Comparison of ENCODE assay signal across 10 cellular contexts in genomic region chr10:65802391-65802790, GRCh38.
"Had no signal": no experiment of that assay in that cellular context is flagged by ENCODE, and none has a peak within 500 bp of the region (broad histone marks: within the 10 kb centered on the region; RNA-seq: fewer than 3 reads in every experiment).

No MANE protein-coding gene starts in this region.

- H3K27ac ChIP-seq: HL-60, KMS-11 had no signal

- DNase-seq: H7, HFFc6, Kasumi-1, KBM-7 had no signal

- H2AFZ ChIP-seq: GM23338 had no signal

- H3K36me3 ChIP-seq: HAP-1 had no signal

- H3K4me3 ChIP-seq: GM23338, HAP-1 had no signal

- FAIRE-seq: HepG2 had no signal

- H3K9me3 ChIP-seq: HAP-1 had no signal

- ATAC-seq: GM23338, HCT116, HepG2 had no signal

- H3K4me1 ChIP-seq: HAP-1 had no signal

- H3K4me2 ChIP-seq: GM23338, KMS-11 had no signal

- H3K9ac ChIP-seq: KMS-11 had no signal
